In the genomic region with DNA sequence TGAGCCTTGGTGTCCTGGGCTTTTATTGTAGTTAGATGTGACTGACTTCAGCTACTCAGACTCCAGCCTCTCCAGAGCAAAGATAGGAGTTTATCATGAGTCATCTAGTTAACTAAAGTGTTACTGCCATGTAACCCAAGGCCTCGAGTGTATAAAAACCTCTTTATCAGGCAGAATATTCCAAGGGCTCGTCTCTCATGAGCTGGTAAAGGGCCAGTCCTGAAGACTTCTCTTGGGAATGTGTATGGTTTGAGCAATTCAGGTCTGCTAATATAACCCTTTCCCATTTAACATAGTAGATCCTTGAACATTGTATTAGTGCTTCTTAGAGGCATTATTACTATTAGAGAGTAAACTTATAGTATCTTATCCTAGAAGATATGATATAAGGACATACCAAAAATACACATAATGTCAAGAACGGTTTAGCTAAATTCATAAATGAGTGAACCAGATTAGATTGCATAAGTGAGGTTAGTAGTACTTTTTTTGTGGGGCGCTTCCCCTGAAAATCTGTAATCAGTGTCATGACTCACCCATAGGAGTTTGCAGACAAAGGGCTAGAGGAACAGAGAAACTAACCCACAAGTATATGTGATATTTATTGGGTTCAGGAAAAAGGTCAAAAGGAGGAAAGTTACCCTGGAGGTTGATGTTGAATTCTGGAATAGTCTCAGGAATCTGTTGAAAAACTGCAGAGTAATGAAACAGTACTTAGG, we compare ENCODE assay signal across 8 cellular contexts. TPM values are rescaled to one million over a fixed set of nuclear protein-coding genes. Genes with fewer than 3 reads are reported as not detected.
DNase-seq lines count a peak whose midpoint lies in the region; ATAC-seq, FAIRE-seq and TF ChIP-seq lines count a peak whose summit lies in the region.

No MANE protein-coding gene starts in this region.

- TSS peak; percentile 95 for BruUV-seq in MCF 10A (replicated peaks; lab: Mats Ljungman, UMichigan)

- no peak overlapping the region for H3K27ac ChIP-seq in pancreas

- H3K9me3 Mint-ChIP-seq in MCF 10A (ENCODE audit: unreplicated experiment) = no peaks in the 10 kb centered on the region

- no peak overlapping the region for H3K4me3 ChIP-seq in pancreas

- H3K27me3 Mint-ChIP-seq in MCF 10A (ENCODE audit: insufficient read depth, unreplicated experiment) = no peaks in the 10 kb centered on the region

- ATAC-seq in GM18505 (IDR thresholded peaks at IDR 0.05; ENCODE audit: unreplicated experiment) = peak; percentile 40
- peak; percentile 37 for ATAC-seq in HG03354 (IDR thresholded peaks at IDR 0.05; ENCODE audit: poor library complexity, severe bottlenecking, unreplicated experiment)
- ATAC-seq in pancreas = peak in 3 of 4 donors; percentile 22 to 58 (median 41)

- no peaks in the 10 kb centered on the region for H3K36me3 Mint-ChIP-seq in MCF 10A (ENCODE audit: insufficient read depth, unreplicated experiment)

- peak; percentile 82 for DNase-seq in MCF 10A (ENCODE audit: unreplicated experiment)
- no peak for DNase-seq in pancreas
- no peak for DNase-seq in HT-29 (ENCODE audit: low spot score)
- DNase-seq in frontal cortex (ENCODE audit: low spot score in 2 of 2) = no peak
- DNase-seq in activated CD8-positive, alpha-beta memory T cell treated with anti-CD3 and anti-CD28 coated beads for 24 hours = no peak
- no peak for DNase-seq in NCI-H1048 (lab: John Stamatoyannopoulos, UW)

- CTCF ChIA-PET in MCF 10A (lab: Yijun Ruan, JAX) = interaction anchor here (1.0 to 1.5 kb wide), 5 partner anchors 13 to 174 kb away, joined by 3 to 7 read pairs (median 4); no protein-coding TSS in a partner anchor

- H3K27ac Mint-ChIP-seq in MCF 10A (ENCODE audit: low read depth, unreplicated experiment) = peak overlapping the region; percentile 89

- H3K27me3 ChIP-seq in pancreas = no peaks in the 10 kb centered on the region

- H3K4me3 Mint-ChIP-seq in MCF 10A (ENCODE audit: unreplicated experiment) = peak overlapping the region; percentile 50

- no peak for TF ChIP-seq POLR2A in GM18505 (IDR thresholded peaks at IDR 0.05; ENCODE audit: borderline replicate concordance, extremely low read depth, insufficient read depth, insufficient read length)

- POLR2A ChIA-PET in MCF 10A (lab: Yijun Ruan, JAX) = interaction anchor here (0.6 to 5.4 kb wide), 14 partner anchors 10 to 1038 kb away, joined by 3 to 117 read pairs (median 4); partner anchors contain the start of genes DSE, RWDD1, TSPYL1 and ZUP1

- peaks cover 0 to 7% (median 0%) of the 10 kb centered on the region in 3 donors for H3K4me1 ChIP-seq in pancreas

- TF ChIP-seq CTCF in MCF 10A (IDR thresholded peaks at IDR 0.05; ENCODE audit: unreplicated experiment) = no peak
- TF ChIP-seq CTCF in pancreas (IDR thresholded peaks at IDR 0.05) = no peak

- FAIRE-seq in pancreas (lab: Jason Lieb, UNC) (no peak), frontal cortex (lab: Jason Lieb, UNC) (no peak)

- intact Hi-C loops in MCF 10A (cut with micrococcal nuclease) = loop anchor here (1.0 kb wide), 1 partner anchor 14 kb away; no protein-coding TSS in a partner anchor
- intact Hi-C loops in pancreas (cut with DNase I) = no loop called here

- H3K36me3 ChIP-seq in pancreas = no peaks in the 10 kb centered on the region

- H3K9me3 ChIP-seq in pancreas = no peaks in the 10 kb centered on the region

- H3K4me1 Mint-ChIP-seq in MCF 10A (ENCODE audit: insufficient read depth, unreplicated experiment) = peaks cover 58% of the 10 kb centered on the region

- WGBS in pancreas, 2 donors = 56 to 58% methylated on average over 4 of the region's 4 CpGs

RNA-seq across cellular contexts. Expression of gene DSE, which starts 16.0 kb away (rescaled TPM):
- total RNA-seq in MCF 10A (2022) (66.0 and 86.5 TPM in 2 replicates), pancreas (10 to 100 TPM in 1 of 6 donors, 1 to 10 TPM in 5; 1.8 to 19.2 (median 3.9) TPM), frontal cortex (20.4 TPM)
- 1 to 10 TPM; 1.7 to 2.6 TPM for polyA plus RNA-seq in pancreas
- 1.9 and 5.3 TPM in 2 replicates for total RNA-seq in HT-29 (2014; rRNA removed; shearing (Covaris generic))
